In the genomic region with DNA sequence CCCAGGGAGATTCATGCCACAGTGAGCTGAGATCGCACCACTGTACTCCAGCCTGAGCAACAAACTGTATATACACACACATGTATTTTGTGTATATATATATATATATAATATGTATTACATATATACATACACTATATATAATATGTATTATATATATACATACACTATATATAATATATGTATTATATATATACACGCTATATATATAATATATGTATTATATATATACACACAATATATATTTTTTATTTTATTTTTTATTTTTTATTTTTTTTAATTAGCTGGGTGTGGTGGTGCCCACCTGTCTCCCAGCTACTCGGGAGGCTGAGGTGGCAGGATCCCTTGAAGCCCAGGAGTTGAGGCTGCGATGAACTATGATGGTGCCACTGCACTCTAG, we compare ENCODE assay signal across 7 cellular contexts.
"Had no signal": no experiment of that assay in that cellular context is flagged by ENCODE, and none has a peak within 500 bp of the region (broad histone marks: within the 10 kb centered on the region; RNA-seq: fewer than 3 reads in every experiment).

No MANE protein-coding gene starts in this region.

- ATAC-seq: GM12878 had no signal

- DNase-seq: GDM1, GF-D8 had no signal

- H3K4me3 ChIP-seq: GM12878 had no signal

- FAIRE-seq: GM12878, GM12891, GM12892, GM18507, GM19239 had no signal
